Comparison of ENCODE assay signal across 8 cellular contexts in genomic region chr2:218270721-218271486, GRCh38. TPM values are rescaled to one million over a fixed set of nuclear protein-coding genes. Genes with fewer than 3 reads are reported as not detected.
DNase-seq lines count a peak whose midpoint lies in the region; ATAC-seq and TF ChIP-seq lines count a peak whose summit lies in the region.

No MANE protein-coding gene starts in this region.

- TF ChIP-seq CTCF in Caco-2 (IDR thresholded peaks at IDR 0.05; ENCODE audit: insufficient read depth in 1 of 2, low read depth in 1 of 2, low read length in 1 of 2, severe bottlenecking in 1 of 2, unreplicated experiment in 1 of 2): no peak
- no peak for TF ChIP-seq CTCF in cardiac fibroblast (IDR thresholded peaks at IDR 0.05; ENCODE audit: low read depth, low read length)
- no peak for TF ChIP-seq CTCF in mesothelial cell of epicardium (IDR thresholded peaks at IDR 0.05; ENCODE audit: unreplicated experiment)

- WGBS in aorta, 2 donors: 2 to 3% methylated on average over 23 of the region's 23 CpGs

- H3K27ac Mint-ChIP-seq in Caco-2 (ENCODE audit: unreplicated experiment) (peak overlapping the region; percentile 93), mesothelial cell of epicardium (peak overlapping the region; percentile 88)

- CTCF ChIA-PET in Caco-2 (lab: Charles Lee): interaction anchor here (1.0 to 7.0 kb wide), 8 partner anchors 13 to 388 kb away, joined by 3 to 121 read pairs (median 6); partner anchors contain the start of genes BCS1L, CATIP, TMBIM1 and ZNF142

- peak overlapping the region; percentile 91 for H3K4me3 Mint-ChIP-seq in Caco-2 (ENCODE audit: unreplicated experiment)
- H3K4me3 Mint-ChIP-seq in mesothelial cell of epicardium: peak overlapping the region; percentile 98

- DNase-seq in Caco-2 (no peak), KG1 (lab: John Stamatoyannopoulos, UW) (peak; percentile 46), cardiac fibroblast (ENCODE audit: low read depth in 2 of 2) (peak in 1 of 2 donors; percentile 36), mesothelial cell of epicardium (ENCODE audit: low spot score in 2 of 2, unreplicated experiment in 2 of 2) (no peak), aorta (no peak), SW480 (ENCODE audit: low spot score) (no peak)
- no peak for DNase-seq in stimulated activated CD4-positive, alpha-beta T cell treated with anti-CD3 and anti-CD28 coated beads, Interleukin-2, amount 100 ng/mL, for 48 hours

- H3K4me3 ChIP-seq in Caco-2 (ENCODE audit: low read depth, low read length) (peak overlapping the region; percentile 65), cardiac fibroblast (replicated peaks in 1 of 2; ENCODE audit: low read depth in 2 of 2, low read length in 2 of 2) (peak overlapping the region; percentile 91 to 96), aorta (ENCODE audit: low read length in 2 of 2) (peak overlapping the region; percentile 73 to 92)

- no peak overlapping the region for H3K27ac ChIP-seq in aorta (ENCODE audit: low read depth in 1 of 2, low read length in 2 of 2)

- no peaks in the 10 kb centered on the region for H3K9me3 Mint-ChIP-seq in Caco-2 (ENCODE audit: unreplicated experiment)
- no peaks in the 10 kb centered on the region for H3K9me3 Mint-ChIP-seq in mesothelial cell of epicardium

- POLR2A ChIA-PET in Caco-2 (lab: Charles Lee): interaction anchor here (1.0 to 1.5 kb wide), 11 partner anchors 10 to 297 kb away, joined by 3 to 20 read pairs (median 5); partner anchors contain the start of genes GPBAR1, TMBIM1 and USP37

- intact Hi-C loops in Caco-2 (cut with micrococcal nuclease; ENCODE audit: unreplicated experiment) (loop anchor here (1.0 to 10.0 kb wide), 4 partner anchors 54 to 374 kb away; partner anchors contain the start of gene ARPC2), aorta (cut with DNase I) (loop anchor here (5.0 to 10.0 kb wide), 2 partner anchors 194 to 196 kb away; no protein-coding TSS in a partner anchor)

- H3K4me1 Mint-ChIP-seq in Caco-2 (ENCODE audit: low read depth, unreplicated experiment) (peaks cover 13% of the 10 kb centered on the region), mesothelial cell of epicardium (peaks cover 27% of the 10 kb centered on the region)

- H3K27me3 ChIP-seq in Caco-2 (replicated peaks; ENCODE audit: control insufficient read depth, insufficient read depth, low read length) (no peaks in the 10 kb centered on the region), aorta (ENCODE audit: control insufficient read depth in 1 of 2, insufficient read depth in 2 of 2, low read length in 1 of 2) (no peaks in the 10 kb centered on the region)

- H3K36me3 ChIP-seq in Caco-2 (ENCODE audit: control insufficient read depth, insufficient read depth, low read length): peaks cover 7% of the 10 kb centered on the region; the same call in 1 of the 2 replicates
- peaks cover 0 to 14% of the 10 kb centered on the region in 2 donors for H3K36me3 ChIP-seq in aorta (ENCODE audit: control insufficient read depth in 1 of 2, insufficient read depth in 2 of 2, low read length in 1 of 2)

- H3K4me1 ChIP-seq in Caco-2: peaks cover 4% of the 10 kb centered on the region; the same call in 1 of the 2 replicates
- no peaks in the 10 kb centered on the region for H3K4me1 ChIP-seq in aorta (ENCODE audit: control insufficient read depth in 1 of 2, insufficient read depth in 2 of 2, low read length in 2 of 2)

- H3K27me3 Mint-ChIP-seq in Caco-2 (ENCODE audit: insufficient read depth, unreplicated experiment) (no peaks in the 10 kb centered on the region), mesothelial cell of epicardium (ENCODE audit: low read depth) (no peaks in the 10 kb centered on the region)

- ATAC-seq in aorta (ENCODE audit: low FRiP score): no peak
- no peak for ATAC-seq in HG03280 (IDR thresholded peaks at IDR 0.05; ENCODE audit: unreplicated experiment)

- H3K36me3 Mint-ChIP-seq in Caco-2 (ENCODE audit: insufficient read depth, unreplicated experiment) (peaks cover 64% of the 10 kb centered on the region), mesothelial cell of epicardium (peaks cover 14% of the 10 kb centered on the region)

- H3K9me3 ChIP-seq in Caco-2: no peaks in the 10 kb centered on the region
- no peaks in the 10 kb centered on the region for H3K9me3 ChIP-seq in aorta (ENCODE audit: control insufficient read depth, low read length)

- BruUV-seq in Caco-2 (replicated peaks; lab: Mats Ljungman, UMichigan): no TSS peak

RNA-seq across cellular contexts. Expression of gene PNKD, which starts 0.6 kb away (rescaled TPM):
- total RNA-seq in Caco-2 (2022) (39.2 and 42.9 TPM in 2 replicates), mesothelial cell of epicardium (63.2 to 70.4 TPM (median 69.5 TPM) in 3 replicates), aorta (10 to 100 TPM; 26.9 to 40.2 TPM)
- polyA plus RNA-seq in aorta: 100 to 1,000 TPM in 1 of 2 donors, 10 to 100 TPM in 1; 91.2 to 108 TPM

RNA-seq across cellular contexts. Expression of gene AAMP, which starts 1.0 kb away (rescaled TPM):
- total RNA-seq in Caco-2 (2022) (118 and 125 TPM in 2 replicates), mesothelial cell of epicardium (66.6 to 67.2 TPM (median 67.1 TPM) in 3 replicates), aorta (10 to 100 TPM; 50.8 to 54.7 TPM)
- polyA plus RNA-seq in aorta: 10 to 100 TPM; 59.2 to 80.9 TPM

RNA-seq across cellular contexts. Expression of gene GPBAR1, which starts 10.1 kb away (rescaled TPM):
- total RNA-seq in Caco-2 (2022): 0.29 and 0.44 TPM in 2 replicates
- 0.55 to 0.93 TPM (median 0.78 TPM) in 3 replicates for total RNA-seq in mesothelial cell of epicardium
- total RNA-seq in aorta: 1 to 10 TPM; 1.6 to 3.7 TPM
- 1 to 10 TPM in 1 of 2 donors, under 1 TPM in 1; 0.46 to 3.1 TPM for polyA plus RNA-seq in aorta

RNA-seq across cellular contexts. Expression of gene TMBIM1, which starts 21.4 kb away (rescaled TPM):
- 168 and 175 TPM in 2 replicates for total RNA-seq in Caco-2 (2022)
- total RNA-seq in mesothelial cell of epicardium: 74.9 to 82.6 TPM (median 80.7 TPM) in 3 replicates
- 100 to 1,000 TPM; 264 to 294 TPM for total RNA-seq in aorta
- 100 to 1,000 TPM; 100 to 159 TPM for polyA plus RNA-seq in aorta

RNA-seq across cellular contexts. Expression of gene ARPC2, which starts 53.9 kb away (rescaled TPM):
- total RNA-seq in Caco-2 (2022) (284 and 290 TPM in 2 replicates), mesothelial cell of epicardium (274 to 279 TPM (median 276 TPM) in 3 replicates), aorta (100 to 1,000 TPM; 351 to 367 TPM)
- polyA plus RNA-seq in aorta: 100 to 1,000 TPM; 297 to 467 TPM
